1 cellular context compared by ENCODE assay signal in the genomic region with DNA sequence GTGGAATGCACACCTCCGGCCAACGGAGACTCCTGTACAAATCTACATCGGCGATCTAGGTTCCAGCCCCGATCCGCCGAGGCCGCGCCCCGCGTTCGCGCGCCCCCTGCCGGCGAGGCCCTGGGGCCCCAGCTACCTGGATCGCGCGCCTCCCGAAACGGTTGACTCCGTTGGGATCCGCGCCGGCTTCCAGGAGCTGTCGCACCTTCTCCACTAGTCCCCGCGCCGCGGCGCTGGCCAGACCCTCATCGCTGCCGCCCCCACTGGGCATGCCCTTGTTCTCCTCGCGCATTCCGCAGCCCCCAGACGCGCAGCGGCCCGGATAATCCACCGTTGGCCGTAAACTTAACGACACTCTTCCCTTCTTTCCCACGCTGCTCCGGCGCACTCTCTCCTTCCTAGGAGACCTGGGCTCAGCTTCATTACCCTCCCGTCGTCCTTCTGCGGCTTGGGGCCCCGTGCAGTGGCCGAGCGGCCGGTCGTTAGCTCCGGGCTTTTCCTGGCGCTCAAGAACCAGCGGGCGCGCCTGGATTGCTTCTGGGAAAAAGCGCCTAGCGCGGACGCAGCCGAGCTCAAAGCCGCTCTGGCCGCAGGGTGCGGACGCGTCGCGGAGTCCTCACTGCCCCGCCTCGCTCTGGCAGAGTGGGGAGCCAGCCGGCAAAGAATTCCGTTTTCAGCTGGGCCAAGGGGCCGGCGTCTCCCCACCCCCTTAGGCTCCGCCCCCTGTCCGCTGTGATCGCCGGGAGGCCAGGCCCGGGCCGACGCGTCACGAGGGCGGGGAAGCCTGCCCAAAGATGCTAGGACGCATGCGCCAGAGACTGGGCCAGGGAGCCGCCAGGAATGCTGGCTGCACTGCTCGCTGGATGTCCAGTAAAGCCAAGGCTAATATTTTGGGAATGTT.
TF ChIP-seq lines count a peak whose summit lies in the region.

CDKN2B (minus strand) TSS at position 644 of the 901 bp plus-strand sequence; CDS start at position 292, 352 bp downstream.

TF ChIP-seq in HepG2, 621 proteins besides CTCF, POLR2A, EP300 and RAD21 (continued from another document and continues in another):
- TF ChIP-seq, protein P1, sequence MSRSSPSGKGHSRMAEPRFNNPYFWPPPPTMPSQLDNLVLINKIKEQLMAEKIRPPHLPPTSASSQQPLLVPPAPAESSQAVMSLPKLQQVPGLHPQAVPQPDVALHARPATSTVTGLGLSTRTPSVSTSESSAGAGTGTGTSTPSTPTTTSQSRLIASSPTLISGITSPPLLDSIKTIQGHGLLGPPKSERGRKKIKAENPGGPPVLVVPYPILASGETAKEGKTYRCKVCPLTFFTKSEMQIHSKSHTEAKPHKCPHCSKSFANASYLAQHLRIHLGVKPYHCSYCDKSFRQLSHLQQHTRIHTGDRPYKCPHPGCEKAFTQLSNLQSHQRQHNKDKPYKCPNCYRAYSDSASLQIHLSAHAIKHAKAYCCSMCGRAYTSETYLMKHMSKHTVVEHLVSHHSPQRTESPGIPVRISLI (CRISPR knock-in tag; IDR thresholded peaks at IDR 0.05; ENCODE audit: borderline replicate concordance) = no peak
- TF ChIP-seq ZNF761 (CRISPR knock-in tag; conservative IDR thresholded peaks at IDR 0.05) (0 out of 2 replicates have a peak, but pooled peaks have one; percentile 13), ZNF83 (CRISPR knock-in tag; IDR thresholded peaks at IDR 0.05; ENCODE audit: borderline replicate concordance) (0 out of 2 replicates have a peak, but pooled peaks have one; percentile 70), ZNF460 (CRISPR knock-in tag; IDR thresholded peaks at IDR 0.05; ENCODE audit: borderline replicate concordance) (no peak), XRCC5 (optimal IDR thresholded peaks at IDR 0.05; ENCODE audit: low read length) (peak; percentile 80), RELA (CRISPR knock-in tag; IDR thresholded peaks at IDR 0.05) (0 out of 2 replicates have a peak, but pooled peaks have one; percentile 28), ZNF331 (CRISPR knock-in tag; IDR thresholded peaks at IDR 0.05) (no peak), ZBTB37 (CRISPR knock-in tag; IDR thresholded peaks at IDR 0.05) (no peak), FOXJ3 (CRISPR knock-in tag; IDR thresholded peaks at IDR 0.05; ENCODE audit: borderline replicate concordance) (peak; percentile 8; the same call in 1 of the 2 replicates), PLRG1 (conservative IDR thresholded peaks at IDR 0.05) (no peak), SMC3 (IDR thresholded peaks at IDR 0.05; ENCODE audit: low read length) (peak; percentile 6; the same call in 1 of the 2 replicates), ZNF558 (CRISPR knock-in tag; IDR thresholded peaks at IDR 0.05; ENCODE audit: borderline replicate concordance) (no peak), ATF7-NPFF (CRISPR knock-in tag; IDR thresholded peaks at IDR 0.05; ENCODE audit: low read depth) (peak; percentile 77; the same call in 1 of the 2 replicates), ZNF674 (CRISPR knock-in tag; IDR thresholded peaks at IDR 0.05; ENCODE audit: low read depth) (no peak), ZNF124 (CRISPR knock-in tag; IDR thresholded peaks at IDR 0.05) (0 out of 2 replicates have a peak, but pooled peaks have one; percentile 40), SALL2 (CRISPR knock-in tag; IDR thresholded peaks at IDR 0.05) (no peak), ZNF556 (CRISPR knock-in tag; IDR thresholded peaks at IDR 0.05; ENCODE audit: borderline replicate concordance) (peak; percentile 88; the same call in 1 of the 2 replicates), ZNF878 (CRISPR knock-in tag; IDR thresholded peaks at IDR 0.05) (0 out of 2 replicates have a peak, but pooled peaks have one; percentile 43), ZNF879 (CRISPR knock-in tag; IDR thresholded peaks at IDR 0.05) (0 out of 2 replicates have a peak, but pooled peaks have one; percentile 70), PHF21A (CRISPR knock-in tag; IDR thresholded peaks at IDR 0.05) (peak; percentile 59), DMAP1 (CRISPR knock-in tag; IDR thresholded peaks at IDR 0.05) (peak; percentile 19; the same call in 1 of the 2 replicates), SMAD1 (CRISPR knock-in tag; IDR thresholded peaks at IDR 0.05; ENCODE audit: borderline replicate concordance, low read depth) (no peak), KMT2A (CRISPR knock-in tag; IDR thresholded peaks at IDR 0.05) (peak; percentile 57; the same call in 1 of the 2 replicates), KDM5B (CRISPR knock-in tag; IDR thresholded peaks at IDR 0.05; ENCODE audit: borderline replicate concordance) (peak; percentile 84; the same call in 1 of the 2 replicates), ZNF549 (CRISPR knock-in tag; IDR thresholded peaks at IDR 0.05) (no peak), FOSL2 (CRISPR knock-in tag; IDR thresholded peaks at IDR 0.05) (peak; percentile 23; the same call in 1 of the 2 replicates), GTF3A (CRISPR knock-in tag; conservative IDR thresholded peaks at IDR 0.05) (peak; percentile 66; the same call in 1 of the 2 replicates), ZNF576 (CRISPR knock-in tag; IDR thresholded peaks at IDR 0.05) (peak; percentile 82; the same call in 1 of the 2 replicates), MAZ (IDR thresholded peaks at IDR 0.05; ENCODE audit: borderline replicate concordance, low read depth, low read length) (no peak), MAZ (CRISPR knock-in tag; IDR thresholded peaks at IDR 0.05; ENCODE audit: low read depth) (no peak), ZNF788 (CRISPR knock-in tag; IDR thresholded peaks at IDR 0.05; ENCODE audit: borderline replicate concordance) (peak; percentile 43; the same call in 1 of the 2 replicates), CAMTA2 (CRISPR knock-in tag; IDR thresholded peaks at IDR 0.05; ENCODE audit: borderline replicate concordance) (0 out of 2 replicates have a peak, but pooled peaks have one; percentile 29), PHF5A (CRISPR knock-in tag; IDR thresholded peaks at IDR 0.05; ENCODE audit: low read depth, unreplicated experiment) (no peak), ZNF569 (CRISPR knock-in tag; IDR thresholded peaks at IDR 0.05; ENCODE audit: borderline replicate concordance) (no peak), KDM4B (CRISPR knock-in tag; IDR thresholded peaks at IDR 0.05) (peak; percentile 57; the same call in 1 of the 2 replicates), SMARCC2 (IDR thresholded peaks at IDR 0.05) (no peak), ZNF350 (CRISPR knock-in tag; IDR thresholded peaks at IDR 0.05; ENCODE audit: borderline replicate concordance, low read depth) (peak; percentile 56; the same call in 1 of the 2 replicates), MXI1 (IDR thresholded peaks at IDR 0.05; ENCODE audit: borderline replicate concordance, low read depth, low read length) (peak; percentile 43; the same call in 1 of the 3 replicates), STAG1 (CRISPR knock-in tag; IDR thresholded peaks at IDR 0.05) (peak; percentile 67), ZNF784 (CRISPR knock-in tag; IDR thresholded peaks at IDR 0.05; ENCODE audit: borderline replicate concordance) (peak; percentile 83; the same call in 1 of the 2 replicates), ZNF264 (CRISPR knock-in tag; IDR thresholded peaks at IDR 0.05) (no peak), ZNF451 (CRISPR knock-in tag; IDR thresholded peaks at IDR 0.05) (peak; percentile 31; the same call in 1 of the 2 replicates), CREB1 (IDR thresholded peaks at IDR 0.05) (peak; percentile 79), CREB1 (CRISPR knock-in tag; IDR thresholded peaks at IDR 0.05) (peak; percentile 50; the same call in 1 of the 2 replicates), HNF4G (IDR thresholded peaks at IDR 0.05; ENCODE audit: borderline replicate concordance, low read depth, low read length) (no peak), HNF4G (CRISPR knock-in tag; IDR thresholded peaks at IDR 0.05; ENCODE audit: borderline replicate concordance, low read depth) (no peak), RARG (CRISPR knock-in tag; IDR thresholded peaks at IDR 0.05; ENCODE audit: low read depth) (no peak)
- TF ChIP-seq, protein P2, sequence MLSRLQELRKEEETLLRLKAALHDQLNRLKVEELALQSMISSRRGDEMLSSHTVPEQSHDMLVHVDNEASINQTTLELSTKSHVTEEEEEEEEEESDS (CRISPR knock-in tag; IDR thresholded peaks at IDR 0.05; ENCODE audit: borderline replicate concordance) = no peak
- TF ChIP-seq, protein P3, sequence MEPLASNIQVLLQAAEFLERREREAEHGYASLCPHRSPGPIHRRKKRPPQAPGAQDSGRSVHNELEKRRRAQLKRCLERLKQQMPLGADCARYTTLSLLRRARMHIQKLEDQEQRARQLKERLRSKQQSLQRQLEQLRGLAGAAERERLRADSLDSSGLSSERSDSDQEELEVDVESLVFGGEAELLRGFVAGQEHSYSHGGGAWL (CRISPR knock-in tag; IDR thresholded peaks at IDR 0.05) = no peak; the same call in 1 of the 2 replicates
- TF ChIP-seq, protein P4, sequence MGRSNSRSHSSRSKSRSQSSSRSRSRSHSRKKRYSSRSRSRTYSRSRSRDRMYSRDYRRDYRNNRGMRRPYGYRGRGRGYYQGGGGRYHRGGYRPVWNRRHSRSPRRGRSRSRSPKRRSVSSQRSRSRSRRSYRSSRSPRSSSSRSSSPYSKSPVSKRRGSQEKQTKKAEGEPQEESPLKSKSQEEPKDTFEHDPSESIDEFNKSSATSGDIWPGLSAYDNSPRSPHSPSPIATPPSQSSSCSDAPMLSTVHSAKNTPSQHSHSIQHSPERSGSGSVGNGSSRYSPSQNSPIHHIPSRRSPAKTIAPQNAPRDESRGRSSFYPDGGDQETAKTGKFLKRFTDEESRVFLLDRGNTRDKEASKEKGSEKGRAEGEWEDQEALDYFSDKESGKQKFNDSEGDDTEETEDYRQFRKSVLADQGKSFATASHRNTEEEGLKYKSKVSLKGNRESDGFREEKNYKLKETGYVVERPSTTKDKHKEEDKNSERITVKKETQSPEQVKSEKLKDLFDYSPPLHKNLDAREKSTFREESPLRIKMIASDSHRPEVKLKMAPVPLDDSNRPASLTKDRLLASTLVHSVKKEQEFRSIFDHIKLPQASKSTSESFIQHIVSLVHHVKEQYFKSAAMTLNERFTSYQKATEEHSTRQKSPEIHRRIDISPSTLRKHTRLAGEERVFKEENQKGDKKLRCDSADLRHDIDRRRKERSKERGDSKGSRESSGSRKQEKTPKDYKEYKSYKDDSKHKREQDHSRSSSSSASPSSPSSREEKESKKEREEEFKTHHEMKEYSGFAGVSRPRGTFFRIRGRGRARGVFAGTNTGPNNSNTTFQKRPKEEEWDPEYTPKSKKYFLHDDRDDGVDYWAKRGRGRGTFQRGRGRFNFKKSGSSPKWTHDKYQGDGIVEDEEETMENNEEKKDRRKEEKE (IDR thresholded peaks at IDR 0.05) = no peak
- TF ChIP-seq, protein P5, sequence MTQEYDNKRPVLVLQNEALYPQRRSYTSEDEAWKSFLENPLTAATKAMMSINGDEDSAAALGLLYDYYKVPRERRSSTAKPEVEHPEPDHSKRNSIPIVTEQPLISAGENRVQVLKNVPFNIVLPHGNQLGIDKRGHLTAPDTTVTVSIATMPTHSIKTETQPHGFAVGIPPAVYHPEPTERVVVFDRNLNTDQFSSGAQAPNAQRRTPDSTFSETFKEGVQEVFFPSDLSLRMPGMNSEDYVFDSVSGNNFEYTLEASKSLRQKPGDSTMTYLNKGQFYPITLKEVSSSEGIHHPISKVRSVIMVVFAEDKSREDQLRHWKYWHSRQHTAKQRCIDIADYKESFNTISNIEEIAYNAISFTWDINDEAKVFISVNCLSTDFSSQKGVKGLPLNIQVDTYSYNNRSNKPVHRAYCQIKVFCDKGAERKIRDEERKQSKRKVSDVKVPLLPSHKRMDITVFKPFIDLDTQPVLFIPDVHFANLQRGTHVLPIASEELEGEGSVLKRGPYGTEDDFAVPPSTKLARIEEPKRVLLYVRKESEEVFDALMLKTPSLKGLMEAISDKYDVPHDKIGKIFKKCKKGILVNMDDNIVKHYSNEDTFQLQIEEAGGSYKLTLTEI (CRISPR knock-in tag; conservative IDR thresholded peaks at IDR 0.05) = no peak
- TF ChIP-seq, protein P6, sequence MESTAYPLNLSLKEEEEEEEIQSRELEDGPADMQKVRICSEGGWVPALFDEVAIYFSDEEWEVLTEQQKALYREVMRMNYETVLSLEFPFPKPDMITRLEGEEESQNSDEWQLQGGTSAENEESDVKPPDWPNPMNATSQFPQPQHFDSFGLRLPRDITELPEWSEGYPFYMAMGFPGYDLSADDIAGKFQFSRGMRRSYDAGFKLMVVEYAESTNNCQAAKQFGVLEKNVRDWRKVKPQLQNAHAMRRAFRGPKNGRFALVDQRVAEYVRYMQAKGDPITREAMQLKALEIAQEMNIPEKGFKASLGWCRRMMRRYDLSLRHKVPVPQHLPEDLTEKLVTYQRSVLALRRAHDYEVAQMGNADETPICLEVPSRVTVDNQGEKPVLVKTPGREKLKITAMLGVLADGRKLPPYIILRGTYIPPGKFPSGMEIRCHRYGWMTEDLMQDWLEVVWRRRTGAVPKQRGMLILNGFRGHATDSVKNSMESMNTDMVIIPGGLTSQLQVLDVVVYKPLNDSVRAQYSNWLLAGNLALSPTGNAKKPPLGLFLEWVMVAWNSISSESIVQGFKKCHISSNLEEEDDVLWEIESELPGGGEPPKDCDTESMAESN (CRISPR knock-in tag; conservative IDR thresholded peaks at IDR 0.05) = peak; percentile 79
- TF ChIP-seq, protein P7, sequence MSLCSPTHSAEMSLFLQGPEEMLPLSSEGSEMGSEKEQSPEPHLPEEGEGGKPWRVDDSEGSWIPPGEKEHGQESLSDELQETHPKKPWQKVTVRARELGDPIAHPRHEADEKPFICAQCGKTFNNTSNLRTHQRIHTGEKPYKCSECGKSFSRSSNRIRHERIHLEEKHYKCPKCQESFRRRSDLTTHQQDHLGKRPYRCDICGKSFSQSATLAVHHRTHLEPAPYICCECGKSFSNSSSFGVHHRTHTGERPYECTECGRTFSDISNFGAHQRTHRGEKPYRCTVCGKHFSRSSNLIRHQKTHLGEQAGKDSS (CRISPR knock-in tag; IDR thresholded peaks at IDR 0.05; ENCODE audit: borderline replicate concordance, low read depth) = peak; percentile 71; the same call in 1 of the 2 replicates
- TF ChIP-seq, protein P8, sequence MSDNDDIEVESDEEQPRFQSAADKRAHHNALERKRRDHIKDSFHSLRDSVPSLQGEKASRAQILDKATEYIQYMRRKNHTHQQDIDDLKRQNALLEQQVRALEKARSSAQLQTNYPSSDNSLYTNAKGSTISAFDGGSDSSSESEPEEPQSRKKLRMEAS (IDR thresholded peaks at IDR 0.05) = peak; percentile 29
